ENCODE assay signal across 8 cellular contexts in the genomic region with DNA sequence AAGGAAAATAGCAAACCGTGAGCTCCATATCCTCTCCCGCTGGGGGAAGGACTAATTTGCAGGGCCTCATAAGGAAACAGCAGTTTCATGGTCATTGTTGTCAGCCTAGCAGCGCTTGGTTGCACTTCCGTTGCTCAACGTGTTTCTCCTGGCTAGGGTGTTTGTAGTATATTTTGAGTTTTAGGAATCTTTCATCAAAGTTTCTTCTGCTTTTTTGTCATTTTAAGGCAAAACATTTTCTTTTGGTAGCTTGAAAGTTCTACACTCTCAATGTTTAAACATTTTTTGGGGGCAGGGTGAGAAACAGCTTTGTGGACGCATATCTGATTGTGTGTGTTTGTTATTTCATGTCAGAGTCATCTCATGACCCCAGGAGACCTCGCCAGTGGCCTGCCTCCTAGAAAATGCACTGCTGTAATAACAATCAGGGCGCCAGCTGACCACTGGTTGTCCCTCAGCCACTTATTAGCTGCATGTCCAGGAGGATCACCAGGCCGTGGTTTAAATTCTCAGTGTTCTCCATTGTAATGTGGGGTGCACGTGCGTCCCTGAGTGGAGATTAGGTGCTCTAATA. TPM values are rescaled to one million over a fixed set of nuclear protein-coding genes. Genes with fewer than 3 reads are reported as not detected.
A peak's percentile ranks its signal among the peaks of the same experiment; 100 is the strongest.
DNase-seq lines count a peak whose midpoint lies in the region; ATAC-seq and TF ChIP-seq lines count a peak whose summit lies in the region.

No MANE protein-coding gene starts in this region.

- ATAC-seq in HG03378 (IDR thresholded peaks at IDR 0.05; ENCODE audit: unreplicated experiment): peak; percentile 48
- ATAC-seq in GM18867 (IDR thresholded peaks at IDR 0.05; ENCODE audit: unreplicated experiment): no peak

- H3K36me3 ChIP-seq in mesodermal cell (ENCODE audit: control insufficient read depth, insufficient read depth, low read length): no peaks in the 10 kb centered on the region
- no peaks in the 10 kb centered on the region; the same call in 1 of the 2 replicates for H3K36me3 ChIP-seq in WERI-Rb-1

- H3K4me3 ChIP-seq in mesodermal cell (ENCODE audit: extremely low read depth, insufficient read depth, low read length, poor library complexity, severe bottlenecking): no peak overlapping the region
- H3K4me3 ChIP-seq in WERI-Rb-1 (ENCODE audit: low read depth, low read length): no peak overlapping the region

- TF ChIP-seq CTCF in WERI-Rb-1 (IDR thresholded peaks at IDR 0.05; ENCODE audit: low read depth, low read length): no peak

- no peaks in the 10 kb centered on the region for H3K9me3 ChIP-seq in mesodermal cell (ENCODE audit: control insufficient read depth, low read length)
- H3K9me3 ChIP-seq in WERI-Rb-1 (ENCODE audit: severe bottlenecking): no peaks in the 10 kb centered on the region

- no peaks in the 10 kb centered on the region for H3K27me3 ChIP-seq in WERI-Rb-1 (ENCODE audit: insufficient read depth, low read depth, severe bottlenecking)

- peaks cover 46% of the 10 kb centered on the region for H3K4me1 ChIP-seq in mesodermal cell (ENCODE audit: control insufficient read depth, insufficient read depth, low read length, poor library complexity, severe bottlenecking)

- H3K27ac ChIP-seq in angular gyrus (ENCODE audit: low read depth, low read length) (peak overlapping the region; percentile 57), mesodermal cell (ENCODE audit: low read depth, low read length, severe bottlenecking) (peak overlapping the region; percentile 84), WERI-Rb-1 (no peak overlapping the region)

- 43 to 46% methylated on average over 7 to 9 of the region's 11 CpGs for WGBS in mesodermal cell (ENCODE audit: insufficient coverage in 2 of 2), 2 experiments

- DNase-seq in EH (ENCODE audit: low read depth): peak; percentile 48
- no peak for DNase-seq in WERI-Rb-1
- no peak for DNase-seq in NCI-H2107 (lab: John Stamatoyannopoulos, UW)
- no peak for DNase-seq in NCI-H187 treated with DMSO at 0.1 percent for 48 hours (lab: John Stamatoyannopoulos, UW)

RNA-seq across cellular contexts. Expression of gene JARID2, which starts 20.6 kb away (rescaled TPM):
- 32.9 TPM for polyA plus RNA-seq in mesodermal cell (2013, experiment 1 of 2)
- polyA plus RNA-seq in mesodermal cell (2013, experiment 2 of 2): 28.8 TPM
